In genomic region chr5:154461531-154461930, GRCh38 we compare ENCODE assay signal across 13 cellular contexts. TPM values are rescaled to one million over a fixed set of nuclear protein-coding genes. Genes with fewer than 3 reads are reported as not detected.
DNase-seq lines count a peak whose midpoint lies in the region; ATAC-seq and TF ChIP-seq lines count a peak whose summit lies in the region.
"Had no signal": no experiment of that assay in that cellular context is flagged by ENCODE, and none has a peak within 500 bp of the region (broad histone marks: within the 10 kb centered on the region; RNA-seq: fewer than 3 reads in every experiment).

No MANE protein-coding gene starts in this region.

- no peaks in the 10 kb centered on the region for H3K27me3 Mint-ChIP-seq in T-helper 17 cell

- no peak overlapping the region for H3K27ac Mint-ChIP-seq in T-helper 17 cell
- H3K27ac Mint-ChIP-seq: stimulated activated naive CD8-positive, alpha-beta T cell treated with anti-CD3 and anti-CD28 coated beads, Interleukin-15, Interleukin-2, amounts not matched to agents 100 ng/mL and 50 ng/mL, for 24 hours had no signal

- no peak overlapping the region for H3K4me2 ChIP-seq in smooth muscle cell
- H3K4me2 ChIP-seq: BLaER1 had no signal

- peak; percentile 30 for TF ChIP-seq CTCF in cardiac muscle cell (IDR thresholded peaks at IDR 0.05; ENCODE audit: low read depth, low read length)
- TF ChIP-seq CTCF in fibroblast of pulmonary artery (IDR thresholded peaks at IDR 0.05; ENCODE audit: low read length, missing control alignments): peak; percentile 31
- TF ChIP-seq CTCF in smooth muscle cell (IDR thresholded peaks at IDR 0.05; ENCODE audit: borderline replicate concordance, insufficient read depth, poor library complexity, severe bottlenecking): peak; percentile 36

- no peak overlapping the region for H3K27ac ChIP-seq in cardiac muscle cell
- no peak overlapping the region for H3K27ac ChIP-seq in SJCRH30
- no peak overlapping the region for H3K27ac ChIP-seq in smooth muscle cell (ENCODE audit: low read depth)
- H3K27ac ChIP-seq: BLaER1, epithelial cell of prostate had no signal

- H3K9ac ChIP-seq in smooth muscle cell (ENCODE audit: low read depth): no peak overlapping the region
- H3K9ac ChIP-seq: BLaER1 had no signal

- no peaks in the 10 kb centered on the region for H3F3A ChIP-seq in smooth muscle cell (ENCODE audit: low read depth)

- no peaks in the 10 kb centered on the region for H3K4me1 ChIP-seq in cardiac muscle cell (ENCODE audit: low read depth)
- no peaks in the 10 kb centered on the region for H3K4me1 ChIP-seq in SJCRH30
- no peaks in the 10 kb centered on the region for H3K4me1 ChIP-seq in smooth muscle cell (ENCODE audit: low read depth)
- H3K4me1 ChIP-seq: BLaER1 had no signal

- WGBS in smooth muscle cell (ENCODE audit: low lambda C conversion rate): 45% methylated on average over 6 of the region's 6 CpGs

- no peaks in the 10 kb centered on the region for H4K20me1 ChIP-seq in smooth muscle cell (ENCODE audit: low read depth)

- no peaks in the 10 kb centered on the region for H3K79me2 ChIP-seq in smooth muscle cell (ENCODE audit: low read depth)

- H3K4me3 ChIP-seq in cardiac muscle cell (no peak overlapping the region), SJCRH30 (no peak overlapping the region), fibroblast of pulmonary artery (replicated peaks; ENCODE audit: low read depth, low read length) (no peak overlapping the region), smooth muscle cell (no peak overlapping the region)
- H3K4me3 ChIP-seq: BLaER1, HAP-1 had no signal

- H3K4me1 Mint-ChIP-seq in T-helper 17 cell: no peaks in the 10 kb centered on the region

- no peak overlapping the region for H2AFZ ChIP-seq in smooth muscle cell (ENCODE audit: low read depth)

- no peaks in the 10 kb centered on the region for H3K9me3 ChIP-seq in cardiac muscle cell (ENCODE audit: low read depth)
- H3K9me3 ChIP-seq in SJCRH30 (replicated peaks): no peaks in the 10 kb centered on the region
- no peaks in the 10 kb centered on the region for H3K9me3 ChIP-seq in smooth muscle cell (replicated peaks; ENCODE audit: low read depth)
- H3K9me3 ChIP-seq in T-helper 17 cell (ENCODE audit: control insufficient read depth, low read length, poor library complexity, severe bottlenecking): no peaks in the 10 kb centered on the region
- H3K9me3 ChIP-seq: BLaER1, HAP-1 had no signal

- H3K4me3 Mint-ChIP-seq in T-helper 17 cell: no peak overlapping the region
- H3K4me3 Mint-ChIP-seq: stimulated activated naive CD8-positive, alpha-beta T cell treated with anti-CD3 and anti-CD28 coated beads, Interleukin-15, Interleukin-2, amounts not matched to agents 100 ng/mL and 50 ng/mL, for 24 hours had no signal

- H3K36me3 Mint-ChIP-seq in T-helper 17 cell (ENCODE audit: low read depth): peaks cover 5% of the 10 kb centered on the region

- intact Hi-C loops in cardiac septum (cut with DNase I): no loop called here

- H3K36me3 ChIP-seq in cardiac muscle cell (peaks cover 7% of the 10 kb centered on the region), SJCRH30 (peaks cover 6% of the 10 kb centered on the region), smooth muscle cell (ENCODE audit: low read depth) (no peaks in the 10 kb centered on the region)

- no peak for ATAC-seq in T-helper 17 cell

- DNase-seq in cardiac muscle cell (ENCODE audit: low read depth in 1 of 2, low spot score in 1 of 2): peak; percentile 56 to 60
- DNase-seq in cardiac septum (ENCODE audit: low spot score): no peak
- DNase-seq in SJCRH30: peak; percentile 22 to 25
- peak; percentile 49 for DNase-seq in fibroblast of pulmonary artery (ENCODE audit: low read depth)
- DNase-seq in smooth muscle cell (lab: John Stamatoyannopoulos, UW; ENCODE audit: unreplicated experiment): no peak
- DNase-seq in NK-92 (lab: John Stamatoyannopoulos, UW; ENCODE audit: unreplicated experiment): no peak
- no peak for DNase-seq in HUDEP-2 (lab: John Stamatoyannopoulos, UW; ENCODE audit: unreplicated experiment in 76 of 76)
- DNase-seq in T-helper 17 cell: no peak
- DNase-seq: anterior cingulate cortex had no signal

- peaks cover 10% of the 10 kb centered on the region for H3K27me3 ChIP-seq in cardiac muscle cell
- H3K27me3 ChIP-seq in SJCRH30: no peaks in the 10 kb centered on the region
- no peaks in the 10 kb centered on the region for H3K27me3 ChIP-seq in smooth muscle cell (ENCODE audit: low read depth)
- H3K27me3 ChIP-seq: BLaER1 had no signal

RNA-seq across cellular contexts. Expression of gene SAP30L, which starts 15.7 kb away (rescaled TPM):
- total RNA-seq in cardiac muscle cell (15.5 and 20.8 TPM in 2 replicates), cardiac septum (32.3 TPM), smooth muscle cell (29.9 and 44.2 TPM in 2 replicates), T-helper 17 cell (10 to 100 TPM; 25.0 to 37.9 TPM)
- polyA plus RNA-seq in cardiac muscle cell (37.2 and 37.5 TPM in 2 replicates), smooth muscle cell (32.7 and 41.6 TPM in 2 replicates)
- total RNA-seq in SJCRH30 (2014; rRNA removed; shearing (Covaris generic)): 30.4 and 34.9 TPM in 2 replicates

RNA-seq across cellular contexts. Expression of gene HAND1, which starts 16.5 kb away (rescaled TPM):
- 68.9 and 81.2 TPM in 2 replicates for total RNA-seq in cardiac muscle cell
- polyA plus RNA-seq in cardiac muscle cell: 66.0 and 67.7 TPM in 2 replicates
- total RNA-seq in cardiac septum: 18.3 TPM
- total RNA-seq in SJCRH30 (2014; rRNA removed; shearing (Covaris generic)): not detected in 2 replicates
- total RNA-seq in smooth muscle cell: 25.2 and 36.3 TPM in 2 replicates
- polyA plus RNA-seq in smooth muscle cell: 18.2 and 68.4 TPM in 2 replicates
- not detected for total RNA-seq in T-helper 17 cell

Comparison
In these comparisons a context has a peak if more than half of its experiments do, and no peak if none do; other contexts are left out.
1. DNase-seq: peak in cardiac muscle cell (2 of 2), SJCRH30 (2 of 2) and fibroblast of pulmonary artery (single experiment); none in cardiac septum (single experiment), smooth muscle cell (single experiment), NK-92 (single experiment), HUDEP-2 (0 of 76) and T-helper 17 cell (0 of 3).
2. RNA of gene HAND1, which starts 16.5 kb away (total RNA-seq): 68.9 to 81.2 TPM in cardiac muscle cell, 25.2 to 36.3 TPM in smooth muscle cell and 18.3 TPM in cardiac septum (single experiment); not detected in SJCRH30 and not detected in T-helper 17 cell; every median in the first group is over 10 times any median in the second.
3. Peak in every context shown above with its lines, with median percentiles within 50 percentile points of each other: CTCF ChIP-seq.